16 cellular contexts compared by ENCODE assay signal in genomic region chr12:71165780-71166179, GRCh38. TPM values are rescaled to one million over a fixed set of nuclear protein-coding genes. Genes with fewer than 3 reads are reported as not detected.
"Had no signal": no experiment of that assay in that cellular context is flagged by ENCODE, and none has a peak within 500 bp of the region (broad histone marks: within the 10 kb centered on the region; RNA-seq: fewer than 3 reads in every experiment).

No MANE protein-coding gene starts in this region.

RNA-seq across cellular contexts. Expression of gene TSPAN8, which starts 8.0 kb away (rescaled TPM):
- total RNA-seq: activated B cell treated with CpG ODN at 0.5 μM for 24 hours; activated CD4-positive, alpha-beta memory T cell treated with anti-CD3 and anti-CD28 coated beads for 36 hours; activated CD4-positive, alpha-beta T cell treated with anti-CD3 and anti-CD28 coated beads, Interleukin-2, amount 10 ng/mL, durations not matched to agents 24 days and 14 days; activated CD8-positive, alpha-beta memory T cell treated with anti-CD3 and anti-CD28 coated beads for 36 hours; activated CD8-positive, alpha-beta T cell treated with anti-CD3 and anti-CD28 coated beads for 36 hours; activated naive CD4-positive, alpha-beta T cell treated with anti-CD3 and anti-CD28 coated beads for 36 hours; activated naive CD4-positive, alpha-beta T cell treated with anti-CD3 and anti-CD28 coated beads, Interleukin-2, amount 50 U/mL, for 72 hours; activated naive CD8-positive, alpha-beta T cell treated with anti-CD3 and anti-CD28 coated beads for 36 hours; activated T-cell treated with anti-CD3 and anti-CD28 coated beads, Interleukin-2, amount 50 U/mL, for 72 hours; activated T-helper 1 cell treated with anti-CD3 and anti-CD28 coated beads, Interleukin-12 subunit alpha, Interleukin-12 subunit beta, Interleukin-2, Interleukin-4 antibody, amounts not matched to agents 30 ng/mL and 10 ng/mL and 1 ng/mL, durations not matched to agents 14 hours and 24 hours and 36 hours; activated T-helper 17 cell treated with anti-CD3 and anti-CD28 coated beads, Interleukin-2, amount 50 U/mL, for 72 hours; astrocyte; cardiac septum; T-helper 1 cell treated with Interleukin-12 subunit alpha and Interleukin-12 subunit beta and Interleukin-4 antibody, amounts not matched to agents 30 ng/mL and 1 ng/mL, for 36 hours; T-helper 17 cell; T-helper 2 cell treated with Interferon-gamma antibody and Interleukin-4, amounts not matched to agents 100 ng/mL and 5 ng/mL, for 36 hours had no signal
